ENCODE assay signal across 11 cellular contexts in genomic region chr7:134737561-134738353, GRCh38. TPM values are rescaled to one million over a fixed set of nuclear protein-coding genes. Genes with fewer than 3 reads are reported as not detected.
DNase-seq lines count a peak whose midpoint lies in the region; ATAC-seq and TF ChIP-seq lines count a peak whose summit lies in the region.
"Had no signal": no experiment of that assay in that cellular context is flagged by ENCODE, and none has a peak within 500 bp of the region (broad histone marks: within the 10 kb centered on the region; RNA-seq: fewer than 3 reads in every experiment).

No MANE protein-coding gene starts in this region.

- H3K9me3 Mint-ChIP-seq in naive thymus-derived CD8-positive, alpha-beta T cell = no peaks in the 10 kb centered on the region

- no peak overlapping the region for H3K4me3 Mint-ChIP-seq in naive thymus-derived CD8-positive, alpha-beta T cell

- H3K4me1 Mint-ChIP-seq in naive thymus-derived CD8-positive, alpha-beta T cell = no peaks in the 10 kb centered on the region

- H3K27ac Mint-ChIP-seq in naive thymus-derived CD8-positive, alpha-beta T cell = peak overlapping the region in 1 of 10 donors; percentile 22

- no peak overlapping the region for H3K4me3 ChIP-seq in fibroblast of the aortic adventitia (ENCODE audit: low read depth, low read length)
- H3K4me3 ChIP-seq: A549, right lobe of liver had no signal

- no peaks in the 10 kb centered on the region for H3K36me3 Mint-ChIP-seq in naive thymus-derived CD8-positive, alpha-beta T cell

- no peak for TF ChIP-seq CTCF in fibroblast of the aortic adventitia (IDR thresholded peaks at IDR 0.05; ENCODE audit: insufficient read depth, low read length)

- H3K27me3 Mint-ChIP-seq in naive thymus-derived CD8-positive, alpha-beta T cell = peaks cover 0 to 4% (median 0%) of the 10 kb centered on the region in 5 donors

- POLR2A ChIA-PET in naive thymus-derived CD8-positive, alpha-beta T cell (lab: Charles Lee) = no interaction called here

- peak; percentile 72 to 80 for ATAC-seq in activated CD4-positive, CD25-positive, alpha-beta regulatory T cell treated with anti-CD3 and anti-CD28 coated beads, Interleukin-2, amount 50 U/mL, for 24 hours
- ATAC-seq in naive thymus-derived CD8-positive, alpha-beta T cell = no peak
- no peak for ATAC-seq in GM21737 (IDR thresholded peaks at IDR 0.05; ENCODE audit: unreplicated experiment)
- no peak for ATAC-seq in GM19035 (IDR thresholded peaks at IDR 0.05; ENCODE audit: unreplicated experiment)
- ATAC-seq: A549 had no signal

- no peak for DNase-seq in activated CD4-positive, CD25-positive, alpha-beta regulatory T cell (lab: John Stamatoyannopoulos, UW)
- peak; percentile 75 for DNase-seq in SKM-1 treated with dmso at 0.1 percent for 144 hours (lab: John Stamatoyannopoulos, UW; ENCODE audit: unreplicated experiment)
- DNase-seq in fibroblast of the aortic adventitia (ENCODE audit: low read depth) = peak; percentile 95
- DNase-seq in stimulated activated CD8-positive, alpha-beta memory T cell treated with anti-CD3 and anti-CD28 coated beads, Interleukin-15, amount 100 ng/mL, for 48 hours (ENCODE audit: low read depth in 2 of 2) = peak; percentile 9 to 20
- no peak for DNase-seq in naive thymus-derived CD8-positive, alpha-beta T cell
- DNase-seq: NCI-H510A, right lobe of liver had no signal

RNA-seq across cellular contexts. Expression of gene CALD1, which starts 41.7 kb away (rescaled TPM):
- 201 and 686 TPM in 2 replicates for total RNA-seq in fibroblast of the aortic adventitia (ENCODE audit: low replicate concordance)
- not detected for total RNA-seq in naive thymus-derived CD8-positive, alpha-beta T cell
- not detected for polyA plus RNA-seq in naive thymus-derived CD8-positive, alpha-beta T cell

Comparison
In these comparisons a context has a peak if more than half of its experiments do, and no peak if none do; other contexts are left out.
1. ATAC-seq: peak in activated CD4-positive, CD25-positive, alpha-beta regulatory T cell treated with anti-CD3 and anti-CD28 coated beads, Interleukin-2, amount 50 U/mL, for 24 hours (2 of 2); none in naive thymus-derived CD8-positive, alpha-beta T cell (0 of 2), GM21737 (single experiment) and GM19035 (single experiment).
2. DNase-seq: peak in SKM-1 treated with dmso at 0.1 percent for 144 hours (single experiment), fibroblast of the aortic adventitia (single experiment) and stimulated activated CD8-positive, alpha-beta memory T cell treated with anti-CD3 and anti-CD28 coated beads, Interleukin-15, amount 100 ng/mL, for 48 hours (2 of 2); none in activated CD4-positive, CD25-positive, alpha-beta regulatory T cell (0 of 4) and naive thymus-derived CD8-positive, alpha-beta T cell (0 of 10).
3. RNA of gene CALD1, which starts 41.7 kb away (total RNA-seq): 201 to 686 TPM in fibroblast of the aortic adventitia; not detected in naive thymus-derived CD8-positive, alpha-beta T cell; every median in the first group is over 100 times any median in the second.